ENCODE assay signal across 25 cellular contexts in genomic region chr10:113407218-113407617, GRCh38.
"Had no signal": no experiment of that assay in that cellular context is flagged by ENCODE, and none has a peak within 500 bp of the region (broad histone marks: within the 10 kb centered on the region; RNA-seq: fewer than 3 reads in every experiment).

No MANE protein-coding gene starts in this region.

- H3K4me1 Mint-ChIP-seq: mesothelial cell of epicardium; naive B cell; naive thymus-derived CD8-positive, alpha-beta T cell had no signal

- DNase-seq: cortex of kidney; effector CD8-positive, alpha-beta T cell; effector memory CD8-positive, alpha-beta T cell; endodermal cell; erythroblast; esophagus squamous epithelium; foreskin fibroblast; foreskin melanocyte; gastrocnemius medialis; glutamatergic neuron; head of caudate nucleus; heart right ventricle; hippocampal formation; left cardiac atrium; left lung; left ventricle myocardium superior; lower lobe of right lung; mesenchymal stem cell; mucosa of descending colon; naive B cell; naive thymus-derived CD8-positive, alpha-beta T cell had no signal

- H3K36me3 Mint-ChIP-seq: mesothelial cell of epicardium; naive B cell; naive thymus-derived CD8-positive, alpha-beta T cell had no signal

- ATAC-seq: effector memory CD8-positive, alpha-beta T cell; esophagus mucosa; gastrocnemius medialis; heart right ventricle; left cardiac atrium; left lung; left ventricle myocardium superior; mucosa of descending colon; naive thymus-derived CD8-positive, alpha-beta T cell had no signal

- H3K9me3 Mint-ChIP-seq: dendritic cell treated with granulocyte-macrophage colony-stimulating factor and Interleukin-4, amounts not matched to agents 40 ng/mL and 50 ng/mL, for 4 days; effector memory CD8-positive, alpha-beta T cell; endodermal cell; mesothelial cell of epicardium; naive thymus-derived CD8-positive, alpha-beta T cell had no signal

- H3K27ac ChIP-seq: epithelial cell of prostate, esophagus squamous epithelium, gastrocnemius medialis, heart right ventricle, left lung, lower lobe of right lung had no signal

- H3K4me3 ChIP-seq: esophagus squamous epithelium, gastrocnemius medialis, heart right ventricle, left lung, lower lobe of right lung, mucosa of descending colon had no signal

- H3K4me1 ChIP-seq: esophagus squamous epithelium, gastrocnemius medialis, heart right ventricle, left lung, lower lobe of right lung had no signal

- H3K4me3 Mint-ChIP-seq: dendritic cell treated with granulocyte-macrophage colony-stimulating factor and Interleukin-4, amounts not matched to agents 40 ng/mL and 50 ng/mL, for 4 days; effector memory CD8-positive, alpha-beta T cell; endodermal cell; mesothelial cell of epicardium; naive B cell; naive thymus-derived CD8-positive, alpha-beta T cell had no signal

- H3K27ac Mint-ChIP-seq: dendritic cell treated with granulocyte-macrophage colony-stimulating factor and Interleukin-4, amounts not matched to agents 40 ng/mL and 50 ng/mL, for 4 days; effector memory CD8-positive, alpha-beta T cell; endodermal cell; mesothelial cell of epicardium; naive B cell; naive thymus-derived CD8-positive, alpha-beta T cell had no signal

- H3K36me3 ChIP-seq: esophagus squamous epithelium, gastrocnemius medialis, heart right ventricle, left lung, lower lobe of right lung had no signal

- H3K27me3 ChIP-seq: gastrocnemius medialis, left lung had no signal
